11 cellular contexts compared by ENCODE assay signal in genomic region chr10:92695679-92696605, GRCh38. TPM values are rescaled to one million over a fixed set of nuclear protein-coding genes. Genes with fewer than 3 reads are reported as not detected.
A peak's percentile ranks its signal among the peaks of the same experiment; 100 is the strongest.
DNase-seq lines count a peak whose midpoint lies in the region; ATAC-seq, FAIRE-seq and TF ChIP-seq lines count a peak whose summit lies in the region.
"Had no signal": no experiment of that assay in that cellular context is flagged by ENCODE, and none has a peak within 500 bp of the region (broad histone marks: within the 10 kb centered on the region; RNA-seq: fewer than 3 reads in every experiment).

No MANE protein-coding gene starts in this region.

- H3K9me3 ChIP-seq in cardiac muscle cell (ENCODE audit: low read depth): no peaks in the 10 kb centered on the region
- H3K9me3 ChIP-seq in H1 (ENCODE audit: insufficient read depth in 2 of 2, low read depth in 1 of 2, low read length in 1 of 2): no peaks in the 10 kb centered on the region
- H3K9me3 ChIP-seq in mesenchymal stem cell (ENCODE audit: control insufficient read depth, low read length): no peaks in the 10 kb centered on the region
- H3K9me3 ChIP-seq: HAP-1 had no signal

- H3K4me1 ChIP-seq in cardiac muscle cell (ENCODE audit: low read depth) (peaks cover 5% of the 10 kb centered on the region), H1 (replicated peaks in 1 of 4; ENCODE audit: control insufficient read depth in 3 of 4, insufficient read depth in 4 of 4, low read length in 3 of 4) (peaks cover 0 to 13% (median 5%) of the 10 kb centered on the region in 4 experiments; a peak in 6 of 7 replicates), mesenchymal stem cell (ENCODE audit: control insufficient read depth, insufficient read depth, low read depth, low read length) (peaks cover 15% of the 10 kb centered on the region)

- ATAC-seq in activated T-helper 17 cell treated with anti-CD3 and anti-CD28 coated beads, Interleukin-2, amount 50 U/mL, for 72 hours (replicated peaks): no peak

- H3K4me3 ChIP-seq in cardiac muscle cell: peak overlapping the region; percentile 20
- peak overlapping the region; percentile 29 to 66 (median 40); a peak in 7 of 8 replicates for H3K4me3 ChIP-seq in H1 (ENCODE audit: extremely low read depth in 1 of 4, insufficient read depth in 2 of 4, low read depth in 3 of 4, low read length in 4 of 4)
- peak overlapping the region; percentile 57 for H3K4me3 ChIP-seq in mesenchymal stem cell (ENCODE audit: insufficient read depth in 1 of 2, low read depth in 1 of 2, low read length in 2 of 2)
- H3K4me3 ChIP-seq: HAP-1 had no signal

- H3K36me3 Mint-ChIP-seq in activated T-helper 17 cell treated with anti-CD3 and anti-CD28 coated beads, Interleukin-2, amount 50 U/mL, for 72 hours (ENCODE audit: low read depth): peaks cover 9% of the 10 kb centered on the region

- no peaks in the 10 kb centered on the region for H3K79me1 ChIP-seq in H1 (ENCODE audit: low read depth, low read length)
- no peaks in the 10 kb centered on the region for H3K79me1 ChIP-seq in mesenchymal stem cell (replicated peaks; ENCODE audit: low read length, poor library complexity, severe bottlenecking)

- no peak overlapping the region for H3K4ac ChIP-seq in H1 (replicated peaks; ENCODE audit: insufficient read length, low read depth, low read length)
- peak overlapping the region; percentile 86 to 93 for H3K4ac ChIP-seq in mesenchymal stem cell (ENCODE audit: low read depth in 1 of 2, low read length in 2 of 2)

- peak overlapping the region; percentile 62 for H3K18ac ChIP-seq in H1 (ENCODE audit: extremely low read depth, low read length)
- peak overlapping the region; percentile 97 for H3K18ac ChIP-seq in mesenchymal stem cell (ENCODE audit: low read depth in 1 of 2, low read length in 2 of 2)

- H3K9ac ChIP-seq in H1 (replicated peaks in 1 of 4; ENCODE audit: extremely low read depth in 1 of 4, low read depth in 3 of 4, low read length in 3 of 4): no peak overlapping the region
- peak overlapping the region; percentile 64 for H3K9ac ChIP-seq in mesenchymal stem cell (ENCODE audit: low read length)

- peaks cover 0 to 4% of the 10 kb centered on the region in 2 experiments for H4K20me1 ChIP-seq in H1 (replicated peaks in 1 of 2; ENCODE audit: control insufficient read depth in 1 of 2, insufficient read depth in 2 of 2, low read length in 2 of 2)

- DNase-seq in cardiac muscle cell (ENCODE audit: low read depth in 1 of 2, low spot score in 1 of 2) (peak; percentile 23 to 59), cardiac septum (ENCODE audit: low spot score) (no peak), H1 (ENCODE audit: low read depth in 1 of 2, low spot score in 2 of 2) (peak in 1 of 2 experiments; percentile 73), mesenchymal stem cell (peak; percentile 85), D341Med (ENCODE audit: low spot score) (no peak), NCI-H1092 treated with DMSO at 0.1 percent for 48 hours (lab: John Stamatoyannopoulos, UW) (no peak), NCI-H2081 (lab: John Stamatoyannopoulos, UW) (no peak)
- DNase-seq: kidney glomerular epithelial cell; stimulated activated CD4-positive, alpha-beta T cell treated with anti-CD3 and anti-CD28 coated beads, Interleukin-1b, Interleukin-23, amount 100 ng/mL, for 48 hours had no signal

- H3K4me3 Mint-ChIP-seq in activated T-helper 17 cell treated with anti-CD3 and anti-CD28 coated beads, Interleukin-2, amount 50 U/mL, for 72 hours: no peak overlapping the region

- no peak for FAIRE-seq in H1 (lab: Jason Lieb, UNC)

- H2BK120ac ChIP-seq in H1 (replicated peaks; ENCODE audit: low read depth, low read length): no peak overlapping the region
- H2BK120ac ChIP-seq in mesenchymal stem cell (ENCODE audit: low read depth, low read length): peak overlapping the region; percentile 97

- H2BK5ac ChIP-seq in H1 (ENCODE audit: low read depth, low read length): no peak overlapping the region
- H2BK5ac ChIP-seq in mesenchymal stem cell (ENCODE audit: low read depth, low read length, poor library complexity, severe bottlenecking): no peak overlapping the region

- POLR2A ChIA-PET in H1 (lab: Charles Lee; ENCODE audit: partially characterized antibody): no interaction called here

- no peak overlapping the region for H2AK5ac ChIP-seq in H1 (ENCODE audit: low read depth, low read length)
- no peak overlapping the region for H2AK5ac ChIP-seq in mesenchymal stem cell (ENCODE audit: low read length, severe bottlenecking)

- H3K23me2 ChIP-seq in H1 (ENCODE audit: low read depth, low read length): peaks cover 22% of the 10 kb centered on the region

- no peak for TF ChIP-seq RAD21 in H1 (IDR thresholded peaks at IDR 0.05 in 1 of 2, conservative IDR thresholded peaks at IDR 0.05 in 1 of 2; ENCODE audit: low read depth in 2 of 2, low read length in 2 of 2)

- H3K79me2 ChIP-seq in H1 (ENCODE audit: control insufficient read depth in 1 of 2, insufficient read depth in 2 of 2, low read length in 2 of 2): no peaks in the 10 kb centered on the region

- H2BK15ac ChIP-seq in H1 (ENCODE audit: low read length): no peak overlapping the region
- H2BK15ac ChIP-seq in mesenchymal stem cell (ENCODE audit: low read depth, poor library complexity, severe bottlenecking): peak overlapping the region; percentile 67

- TF ChIP-seq CTCF in cardiac muscle cell (IDR thresholded peaks at IDR 0.05; ENCODE audit: low read depth, low read length) (no peak), H1 (IDR thresholded peaks at IDR 0.05; ENCODE audit: control extremely low read depth in 1 of 3, insufficient read depth in 1 of 3, low read depth in 1 of 3, low read length in 3 of 3) (no peak)

- H4K91ac ChIP-seq in H1 (replicated peaks; ENCODE audit: insufficient read length, low read length) (no peak overlapping the region), mesenchymal stem cell (ENCODE audit: low read length) (peak overlapping the region; percentile 95)

- H2AFZ ChIP-seq in H1 (ENCODE audit: low read length) (peak overlapping the region; percentile 31; the same call in 1 of the 2 replicates), mesenchymal stem cell (ENCODE audit: low read depth, low read length) (peak overlapping the region; percentile 76)

- H3K14ac ChIP-seq in H1 (ENCODE audit: insufficient read length) (no peak overlapping the region), mesenchymal stem cell (ENCODE audit: low read length in 2 of 2) (peak overlapping the region; percentile 38 to 99)

- H3K9me3 Mint-ChIP-seq in activated T-helper 17 cell treated with anti-CD3 and anti-CD28 coated beads, Interleukin-2, amount 50 U/mL, for 72 hours: no peaks in the 10 kb centered on the region

- intact Hi-C loops in cardiac septum (cut with DNase I): no loop called here

- H4K5ac ChIP-seq in H1 (ENCODE audit: insufficient read length, low read depth, low read length): no peak overlapping the region

- TF ChIP-seq POLR2A in H1 (IDR thresholded peaks at IDR 0.05; ENCODE audit: control extremely low read depth in 1 of 2, low read depth in 2 of 2, low read length in 2 of 2): no peak

- H3K4me2 ChIP-seq in H1 (ENCODE audit: insufficient read depth in 1 of 2, low read depth in 2 of 2, low read length in 2 of 2): peak overlapping the region; percentile 86 to 87
- H3K4me2 ChIP-seq in mesenchymal stem cell (ENCODE audit: low read length, poor library complexity, severe bottlenecking): peak overlapping the region; percentile 90

- H3K36me3 ChIP-seq in cardiac muscle cell (no peaks in the 10 kb centered on the region), H1 (ENCODE audit: control insufficient read depth in 2 of 4, insufficient read depth in 4 of 4, low read length in 3 of 4) (peaks cover 0 to 9% (median 0%) of the 10 kb centered on the region in 4 experiments; a peak in 1 of 8 replicates), mesenchymal stem cell (ENCODE audit: control insufficient read depth in 1 of 2, insufficient read depth in 2 of 2, low read depth in 1 of 2, low read length in 2 of 2) (no peaks in the 10 kb centered on the region)

- CTCF ChIA-PET in H1 (lab: Charles Lee; ENCODE audit: partially characterized antibody): interaction anchor here (1.2 to 1.5 kb wide), 2 partner anchors 89 to 147 kb away, joined by 3 read pairs; no protein-coding TSS in a partner anchor

- H3K4me1 Mint-ChIP-seq in activated T-helper 17 cell treated with anti-CD3 and anti-CD28 coated beads, Interleukin-2, amount 50 U/mL, for 72 hours: peaks cover 18% of the 10 kb centered on the region

- H3K27me3 ChIP-seq in cardiac muscle cell: peaks cover 99% of the 10 kb centered on the region
- peaks cover 29 to 93% (median 70%) of the 10 kb centered on the region in 4 experiments for H3K27me3 ChIP-seq in H1 (replicated peaks in 1 of 4; ENCODE audit: control insufficient read depth in 3 of 4, extremely low read depth in 1 of 4, insufficient read depth in 3 of 4, low read length in 3 of 4)
- H3K27me3 ChIP-seq in mesenchymal stem cell (ENCODE audit: control insufficient read depth in 1 of 2, insufficient read depth in 1 of 2, low read length in 2 of 2): peaks cover 15 to 56% of the 10 kb centered on the region in 2 experiments

- no peak overlapping the region for H3K27ac ChIP-seq in cardiac muscle cell
- H3K27ac ChIP-seq in H1 (ENCODE audit: low read depth, low read length): no peak overlapping the region
- H3K27ac ChIP-seq in mesenchymal stem cell (ENCODE audit: low read length, poor library complexity, severe bottlenecking): no peak overlapping the region

- H2BK12ac ChIP-seq in H1 (ENCODE audit: low read depth, low read length) (no peak overlapping the region; the same call in 1 of the 2 replicates), mesenchymal stem cell (ENCODE audit: low read length in 2 of 2) (peak overlapping the region; percentile 88 to 98)

- H3K27me3 Mint-ChIP-seq in activated T-helper 17 cell treated with anti-CD3 and anti-CD28 coated beads, Interleukin-2, amount 50 U/mL, for 72 hours: peaks cover 53% of the 10 kb centered on the region

- H2BK20ac ChIP-seq in H1 (ENCODE audit: low read length): no peak overlapping the region

- no peak overlapping the region for H3K27ac Mint-ChIP-seq in activated T-helper 17 cell treated with anti-CD3 and anti-CD28 coated beads, Interleukin-2, amount 50 U/mL, for 72 hours

- H4K8ac ChIP-seq in H1 (ENCODE audit: extremely low read depth, insufficient read depth, low read length): peak overlapping the region; percentile 63; the same call in 1 of the 2 replicates
- peak overlapping the region; percentile 97 for H4K8ac ChIP-seq in mesenchymal stem cell (ENCODE audit: low read length)

- no peak overlapping the region for H3K23ac ChIP-seq in H1 (ENCODE audit: insufficient read length)
- peak overlapping the region; percentile 96 to 97 for H3K23ac ChIP-seq in mesenchymal stem cell (ENCODE audit: low read length in 2 of 2)

- no peak for TF ChIP-seq EP300 in H1 (IDR thresholded peaks at IDR 0.05; ENCODE audit: borderline replicate concordance in 1 of 2, low read depth in 2 of 2, low read length in 2 of 2)

- WGBS in H1 (ENCODE audit: extremely low coverage in 1 of 2, insufficient coverage in 1 of 2, insufficient read length in 1 of 2, insufficient replicate concordance in 2 of 2, low coverage in 1 of 2, low lambda C conversion rate in 2 of 2, missing lambda C conversion rate in 1 of 2), 2 experiments: 11% methylated on average over 19 of the region's 61 CpGs; no CpG with 5 or more reads in 1 of the 2 experiments
- 10% methylated on average over 53 of the region's 61 CpGs for WGBS in mesenchymal stem cell

- H3K56ac ChIP-seq in H1 (replicated peaks; ENCODE audit: insufficient read length, low read depth, low read length): no peak overlapping the region

RNA-seq across cellular contexts. Expression of gene HHEX, which starts 6.2 kb away (rescaled TPM):
- 0.32 and 0.89 TPM in 2 replicates for total RNA-seq in cardiac muscle cell
- polyA plus RNA-seq in cardiac muscle cell: 0.43 and 0.61 TPM in 2 replicates
- 4.4 TPM for total RNA-seq in cardiac septum
- total RNA-seq in H1 (2021; fragmentation: NEBNext Ultra II Directional; extraction: Animal tissue kit (Norgen Biotek cat#: 25700)): 1.5 and 1.7 TPM in 2 replicates
- 0.56 and 0.86 TPM in 2 replicates for polyA plus RNA-seq in H1 (2011; rRNA removed)
- polyA plus RNA-seq in H1 (2011; cell fraction: cytosol; rRNA removed): 0.97 TPM
- 0.53 TPM for polyA plus RNA-seq in H1 (2011; cell fraction: nucleus; rRNA removed)
- 0.51 to 1.8 TPM (median 1.0 TPM) in 4 replicates for polyA plus RNA-seq in H1 (2012, experiment 1 of 2)
- 1.2 TPM for polyA plus RNA-seq in H1 (2012, experiment 2 of 2)
- 0.77 TPM for polyA plus RNA-seq in H1 (2013, experiment 1 of 2)
- polyA plus RNA-seq in H1 (2013, experiment 2 of 2): 0.81 TPM
- not detected in 2 replicates for polyA minus RNA-seq in H1 (2011; rRNA and poly(A)+ RNA removed)
- polyA minus RNA-seq in H1 (2011; cell fraction: cytosol; rRNA and poly(A)+ RNA removed): 0.88 TPM
- not detected for polyA minus RNA-seq in H1 (2011; cell fraction: nucleus; rRNA and poly(A)+ RNA removed)
- 9.0 TPM for polyA plus RNA-seq in mesenchymal stem cell (2013, experiment 1 of 2)
- polyA plus RNA-seq in mesenchymal stem cell (2013, experiment 2 of 2): 8.7 TPM
- total RNA-seq in activated T-helper 17 cell treated with anti-CD3 and anti-CD28 coated beads, Interleukin-2, amount 50 U/mL, for 72 hours: 1 to 10 TPM in 1 of 2 donors, under 1 TPM in 1; 0.53 to 1.9 TPM

Comparison
In these comparisons a context has a peak if more than half of its experiments do, and no peak if none do; other contexts are left out.
1. DNase-seq: peak in cardiac muscle cell (2 of 2) and mesenchymal stem cell (single experiment); none in cardiac septum (single experiment), D341Med (single experiment), NCI-H1092 treated with DMSO at 0.1 percent for 48 hours (single experiment) and NCI-H2081 (0 of 2).
2. Peak in every context shown above with its lines, with median percentiles within 50 percentile points of each other: H3K4me3 ChIP-seq.